In genomic region chr6:492816-493414, GRCh38 we compare ENCODE assay signal across 27 cellular contexts.
DNase-seq lines count a peak whose midpoint lies in the region; ATAC-seq and TF ChIP-seq lines count a peak whose summit lies in the region.
"Had no signal": no experiment of that assay in that cellular context is flagged by ENCODE, and none has a peak within 500 bp of the region (broad histone marks: within the 10 kb centered on the region; RNA-seq: fewer than 3 reads in every experiment).

No MANE protein-coding gene starts in this region.

- H3K4me1 Mint-ChIP-seq in activated naive CD4-positive, alpha-beta T cell treated with anti-CD3 and anti-CD28 coated beads, Interleukin-2, amount 10 ng/mL, durations not matched to agents 7 days and 5 days, result peaks cover 96% of the 10 kb centered on the region
- peaks cover 40% of the 10 kb centered on the region for H3K4me1 Mint-ChIP-seq in activated B cell treated with CpG ODN at 0.5 μM for 24 hours
- H3K4me1 Mint-ChIP-seq in activated naive CD8-positive, alpha-beta T cell treated with anti-CD3 and anti-CD28 coated beads, Interleukin-2, amount 10 ng/mL, durations not matched to agents 7 days and 5 days, result peaks cover 75% of the 10 kb centered on the region
- peaks cover 98% of the 10 kb centered on the region for H3K4me1 Mint-ChIP-seq in stimulated activated naive CD8-positive, alpha-beta T cell treated with anti-CD3 and anti-CD28 coated beads, Interleukin-15, amount 100 ng/mL, for 72 hours

- H3K27me3 Mint-ChIP-seq in activated naive CD4-positive, alpha-beta T cell treated with anti-CD3 and anti-CD28 coated beads, Interleukin-2, amount 10 ng/mL, durations not matched to agents 7 days and 5 days, result no peaks in the 10 kb centered on the region
- no peaks in the 10 kb centered on the region for H3K27me3 Mint-ChIP-seq in activated B cell treated with CpG ODN at 0.5 μM for 24 hours
- H3K27me3 Mint-ChIP-seq in activated naive CD8-positive, alpha-beta T cell treated with anti-CD3 and anti-CD28 coated beads, Interleukin-2, amount 10 ng/mL, durations not matched to agents 7 days and 5 days, result no peaks in the 10 kb centered on the region
- no peaks in the 10 kb centered on the region for H3K27me3 Mint-ChIP-seq in stimulated activated naive CD8-positive, alpha-beta T cell treated with anti-CD3 and anti-CD28 coated beads, Interleukin-15, amount 100 ng/mL, for 72 hours

- peaks cover 6% of the 10 kb centered on the region for H3K9me3 Mint-ChIP-seq in activated naive CD4-positive, alpha-beta T cell treated with anti-CD3 and anti-CD28 coated beads, Interleukin-2, amount 10 ng/mL, durations not matched to agents 7 days and 5 days
- no peaks in the 10 kb centered on the region for H3K9me3 Mint-ChIP-seq in activated B cell treated with CpG ODN at 0.5 μM for 24 hours
- H3K9me3 Mint-ChIP-seq in activated naive CD8-positive, alpha-beta T cell treated with anti-CD3 and anti-CD28 coated beads, Interleukin-2, amount 10 ng/mL, durations not matched to agents 7 days and 5 days, result no peaks in the 10 kb centered on the region
- H3K9me3 Mint-ChIP-seq in stimulated activated naive CD8-positive, alpha-beta T cell treated with anti-CD3 and anti-CD28 coated beads, Interleukin-15, amount 100 ng/mL, for 72 hours, result no peaks in the 10 kb centered on the region

- CTCF ChIA-PET in activated naive CD4-positive, alpha-beta T cell treated with anti-CD3 and anti-CD28 coated beads, Interleukin-2, amount 10 ng/mL, durations not matched to agents 7 days and 5 days (lab: Charles Lee), result interaction anchor here (0.9 to 2.5 kb wide), 8 partner anchors 9 to 88 kb away, joined by 3 to 7 read pairs (median 4); no protein-coding TSS in a partner anchor
- CTCF ChIA-PET in activated B cell treated with CpG ODN at 0.5 μM for 24 hours (lab: Charles Lee), result no interaction called here

- H3K4me3 Mint-ChIP-seq in activated naive CD4-positive, alpha-beta T cell treated with anti-CD3 and anti-CD28 coated beads, Interleukin-2, amount 10 ng/mL, durations not matched to agents 7 days and 5 days, result peak overlapping the region; percentile 25
- no peak overlapping the region for H3K4me3 Mint-ChIP-seq in activated B cell treated with CpG ODN at 0.5 μM for 24 hours
- H3K4me3 Mint-ChIP-seq in activated naive CD8-positive, alpha-beta T cell treated with anti-CD3 and anti-CD28 coated beads, Interleukin-2, amount 10 ng/mL, durations not matched to agents 7 days and 5 days, result peak overlapping the region; percentile 70
- H3K4me3 Mint-ChIP-seq in stimulated activated naive CD8-positive, alpha-beta T cell treated with anti-CD3 and anti-CD28 coated beads, Interleukin-15, amount 100 ng/mL, for 72 hours, result peak overlapping the region; percentile 50 to 75
- H3K4me3 Mint-ChIP-seq: nephron had no signal

- peak overlapping the region; percentile 90 for H3K27ac Mint-ChIP-seq in activated naive CD4-positive, alpha-beta T cell treated with anti-CD3 and anti-CD28 coated beads, Interleukin-2, amount 10 ng/mL, durations not matched to agents 7 days and 5 days
- peak overlapping the region; percentile 35 for H3K27ac Mint-ChIP-seq in activated B cell treated with CpG ODN at 0.5 μM for 24 hours
- H3K27ac Mint-ChIP-seq in activated naive CD8-positive, alpha-beta T cell treated with anti-CD3 and anti-CD28 coated beads, Interleukin-2, amount 10 ng/mL, durations not matched to agents 7 days and 5 days, result peak overlapping the region; percentile 91
- peak overlapping the region; percentile 88 to 90 for H3K27ac Mint-ChIP-seq in stimulated activated naive CD8-positive, alpha-beta T cell treated with anti-CD3 and anti-CD28 coated beads, Interleukin-15, amount 100 ng/mL, for 72 hours
- H3K27ac Mint-ChIP-seq: nephron had no signal

- ATAC-seq in activated B cell treated with CpG ODN at 0.5 μM for 24 hours (ENCODE audit: low read depth), result no peak
- peak; percentile 15 for ATAC-seq in activated naive CD8-positive, alpha-beta T cell treated with anti-CD3 and anti-CD28 coated beads, Interleukin-2, amount 10 ng/mL, durations not matched to agents 7 days and 5 days (ENCODE audit: low read depth)
- ATAC-seq in stimulated activated naive CD8-positive, alpha-beta T cell treated with anti-CD3 and anti-CD28 coated beads, Interleukin-15, amount 100 ng/mL, for 72 hours, result no peak
- ATAC-seq: K562, left ventricle myocardium superior, upper lobe of right lung had no signal

- H3K36me3 Mint-ChIP-seq in activated naive CD4-positive, alpha-beta T cell treated with anti-CD3 and anti-CD28 coated beads, Interleukin-2, amount 10 ng/mL, durations not matched to agents 7 days and 5 days, result peaks cover 54% of the 10 kb centered on the region
- peaks cover 43% of the 10 kb centered on the region for H3K36me3 Mint-ChIP-seq in activated B cell treated with CpG ODN at 0.5 μM for 24 hours (ENCODE audit: low read depth)
- H3K36me3 Mint-ChIP-seq in activated naive CD8-positive, alpha-beta T cell treated with anti-CD3 and anti-CD28 coated beads, Interleukin-2, amount 10 ng/mL, durations not matched to agents 7 days and 5 days, result peaks cover 23% of the 10 kb centered on the region

- TF ChIP-seq CTCF in activated B cell treated with CpG ODN at 0.5 μM for 24 hours (IDR thresholded peaks at IDR 0.05), result no peak

- DNase-seq in activated naive CD4-positive, alpha-beta T cell treated with anti-CD3 and anti-CD28 coated beads, Interleukin-2, amount 10 ng/mL, durations not matched to agents 7 days and 5 days, result no peak
- DNase-seq in activated naive CD4-positive, alpha-beta T cell (lab: John Stamatoyannopoulos, UW), result no peak
- DNase-seq in activated B cell treated with CpG ODN at 0.5 μM for 24 hours (no peak), HCEC 1CT (no peak), medulla oblongata (ENCODE audit: extremely low spot score) (no peak)
- DNase-seq in activated naive CD8-positive, alpha-beta T cell treated with anti-CD3 and anti-CD28 coated beads, Interleukin-2, amount 10 ng/mL, durations not matched to agents 7 days and 5 days, result no peak
- DNase-seq in stimulated activated naive CD8-positive, alpha-beta T cell treated with anti-CD3 and anti-CD28 coated beads, Interleukin-15, amount 100 ng/mL, for 72 hours, result no peak
- DNase-seq: activated CD4-positive, CD25-positive, alpha-beta regulatory T cell; activated effector memory CD4-positive, alpha-beta T cell treated with anti-CD3 and anti-CD28 coated beads, Interleukin-2, amount 50 U/mL, for 16 hours; anterior cingulate cortex; colonic mucosa; DND-41; effector CD8-positive, alpha-beta T cell; erythroblast; left ventricle myocardium superior; MG63; midbrain; NCI-H1105 treated with DMSO at 0.1 percent for 48 hours; NCI-H2029 treated with DMSO at 0.1 percent for 48 hours; NCI-H526; NK-92 treated with Interleukin-12 subunit alpha and Interleukin-12 subunit beta, amount 100 ng/mL, for 24 hours; retina; SHP77; small intestine; upper lobe of right lung had no signal

- POLR2A ChIA-PET in activated B cell treated with CpG ODN at 0.5 μM for 24 hours (lab: Charles Lee), result interaction anchor here (0.6 to 0.8 kb wide), 3 partner anchors 13 to 1384 kb away, joined by 3 to 6 read pairs (median 4); no protein-coding TSS in a partner anchor
- POLR2A ChIA-PET in activated naive CD8-positive, alpha-beta T cell treated with anti-CD3 and anti-CD28 coated beads, Interleukin-2, amount 10 ng/mL, durations not matched to agents 7 days and 5 days (lab: Charles Lee), result interaction anchor here (1.0 to 1.5 kb wide), 7 partner anchors 18 to 101 kb away, joined by 3 to 13 read pairs (median 5); partner anchors contain the start of gene IRF4

- intact Hi-C loops in activated B cell treated with CpG ODN at 0.5 μM for 24 hours (cut with micrococcal nuclease), result no loop called here

Comparison
In these comparisons a context has a peak if more than half of its experiments do, and no peak if none do; other contexts are left out.
1. H3K27ac Mint-ChIP-seq: peak in every context shown above with its lines; median percentile 91 in activated naive CD8-positive, alpha-beta T cell treated with anti-CD3 and anti-CD28 coated beads, Interleukin-2, amount 10 ng/mL, durations not matched to agents 7 days and 5 days; 90 in activated naive CD4-positive, alpha-beta T cell treated with anti-CD3 and anti-CD28 coated beads, Interleukin-2, amount 10 ng/mL, durations not matched to agents 7 days and 5 days; 89 in stimulated activated naive CD8-positive, alpha-beta T cell treated with anti-CD3 and anti-CD28 coated beads, Interleukin-15, amount 100 ng/mL, for 72 hours; 35 in activated B cell treated with CpG ODN at 0.5 μM for 24 hours.